ENCODE assay signal across 23 cellular contexts in genomic region chr17:71057448-71057847, GRCh38.
"Had no signal": no experiment of that assay in that cellular context is flagged by ENCODE, and none has a peak within 500 bp of the region (broad histone marks: within the 10 kb centered on the region; RNA-seq: fewer than 3 reads in every experiment).

No MANE protein-coding gene starts in this region.

- H3K4me3 ChIP-seq: body of pancreas, coronary artery, esophagus muscularis mucosa, gastrocnemius medialis, heart right ventricle, lung, mucosa of descending colon, right atrium auricular region, skin epidermis, tibial nerve had no signal

- H3K27me3 ChIP-seq: body of pancreas, esophagus muscularis mucosa, gastrocnemius medialis, heart right ventricle, neutrophil, right atrium auricular region, tibial nerve had no signal

- H3K36me3 ChIP-seq: esophagus muscularis mucosa, gastrocnemius medialis, heart right ventricle, neutrophil, right atrium auricular region, tibial nerve had no signal

- H3K27ac ChIP-seq: body of pancreas, coronary artery, esophagus muscularis mucosa, gastrocnemius medialis, heart right ventricle, neutrophil, right atrium auricular region, skin epidermis, tibial nerve had no signal

- ATAC-seq: activated CD8-positive, alpha-beta T cell treated with anti-CD3 and anti-CD28 coated beads, Interleukin-2, amount 10 ng/mL, durations not matched to agents 7 days and 5 days; body of pancreas; gastrocnemius medialis; heart right ventricle; left colon; mucosa of descending colon; naive thymus-derived CD4-positive, alpha-beta T cell; T-helper 17 cell; WTC11 had no signal

- DNase-seq: activated CD4-positive, alpha-beta T cell treated with anti-CD3 and anti-CD28 coated beads, Interleukin-2, amount 10 ng/mL, durations not matched to agents 24 days and 14 days; activated CD8-positive, alpha-beta memory T cell treated with anti-CD3 and anti-CD28 coated beads, Interleukin-2, amount 50 U/mL, for 4 hours; activated CD8-positive, alpha-beta T cell treated with anti-CD3 and anti-CD28 coated beads, Interleukin-2, amount 10 ng/mL, durations not matched to agents 7 days and 5 days; activated naive CD8-positive, alpha-beta T cell treated with anti-CD3 and anti-CD28 coated beads for 36 hours; amygdala; body of pancreas; gastrocnemius medialis; heart right ventricle; left colon; mucosa of descending colon; naive thymus-derived CD4-positive, alpha-beta T cell; stimulated activated CD4-positive, alpha-beta T cell treated with anti-CD3 and anti-CD28 coated beads, Interleukin-4, amount 100 ng/mL, for 24 hours; stimulated activated naive CD4-positive, alpha-beta T cell; substantia nigra; T-helper 17 cell had no signal

- H3K4me1 ChIP-seq: body of pancreas, esophagus muscularis mucosa, gastrocnemius medialis, heart right ventricle, right atrium auricular region, tibial nerve had no signal

- H3K9me3 ChIP-seq: esophagus muscularis mucosa, gastrocnemius medialis, mucosa of descending colon, neutrophil, right atrium auricular region had no signal
